Comparison of ENCODE assay signal across 1 cellular context in genomic region chr5:171953860-171954701, GRCh38.
TF ChIP-seq lines count a peak whose summit lies in the region.

No MANE protein-coding gene starts in this region.

TF ChIP-seq in A549, 52 proteins besides CTCF, POLR2A, EP300 and RAD21 (continued from another document):
- TF ChIP-seq, protein P1, sequence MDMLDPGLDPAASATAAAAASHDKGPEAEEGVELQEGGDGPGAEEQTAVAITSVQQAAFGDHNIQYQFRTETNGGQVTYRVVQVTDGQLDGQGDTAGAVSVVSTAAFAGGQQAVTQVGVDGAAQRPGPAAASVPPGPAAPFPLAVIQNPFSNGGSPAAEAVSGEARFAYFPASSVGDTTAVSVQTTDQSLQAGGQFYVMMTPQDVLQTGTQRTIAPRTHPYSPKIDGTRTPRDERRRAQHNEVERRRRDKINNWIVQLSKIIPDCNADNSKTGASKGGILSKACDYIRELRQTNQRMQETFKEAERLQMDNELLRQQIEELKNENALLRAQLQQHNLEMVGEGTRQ (IDR thresholded peaks at IDR 0.05): no peak
- TF ChIP-seq NR3C1 (IDR thresholded peaks at IDR 0.05) (no peak), CBX2 (IDR thresholded peaks at IDR 0.05; ENCODE audit: borderline replicate concordance, low read depth) (no peak), GATA3 (IDR thresholded peaks at IDR 0.05; ENCODE audit: borderline replicate concordance) (peak; percentile 60; the same call in 1 of the 2 replicates), PHF8 (IDR thresholded peaks at IDR 0.05; ENCODE audit: borderline replicate concordance, low read depth) (no peak), JUNB (IDR thresholded peaks at IDR 0.05) (no peak), KDM5A (IDR thresholded peaks at IDR 0.05) (no peak), ZFP36 (IDR thresholded peaks at IDR 0.05; ENCODE audit: borderline replicate concordance, partially characterized antibody) (no peak), NFE2L2 (conservative IDR thresholded peaks at IDR 0.05; ENCODE audit: low read length) (no peak), HES2 (IDR thresholded peaks at IDR 0.05) (no peak), MAX (IDR thresholded peaks at IDR 0.05) (0 out of 2 replicates have a peak, but pooled peaks have one; percentile 15), CBX8 (IDR thresholded peaks at IDR 0.05) (no peak), NPAS2 (CRISPR knock-in tag; IDR thresholded peaks at IDR 0.05; ENCODE audit: borderline replicate concordance) (no peak), TP53 (CRISPR knock-in tag; IDR thresholded peaks at IDR 0.05) (no peak), ZSCAN20 (CRISPR knock-in tag; IDR thresholded peaks at IDR 0.05) (no peak)
